In genomic region chr4:54929459-54929858, GRCh38 we compare ENCODE assay signal across 1 cellular context.
TF ChIP-seq lines count a peak whose summit lies in the region.

No MANE protein-coding gene starts in this region.

TF ChIP-seq in WTC11, 78 proteins besides CTCF, POLR2A, EP300 and RAD21 (continued from another document):
- TF ChIP-seq, protein P1, sequence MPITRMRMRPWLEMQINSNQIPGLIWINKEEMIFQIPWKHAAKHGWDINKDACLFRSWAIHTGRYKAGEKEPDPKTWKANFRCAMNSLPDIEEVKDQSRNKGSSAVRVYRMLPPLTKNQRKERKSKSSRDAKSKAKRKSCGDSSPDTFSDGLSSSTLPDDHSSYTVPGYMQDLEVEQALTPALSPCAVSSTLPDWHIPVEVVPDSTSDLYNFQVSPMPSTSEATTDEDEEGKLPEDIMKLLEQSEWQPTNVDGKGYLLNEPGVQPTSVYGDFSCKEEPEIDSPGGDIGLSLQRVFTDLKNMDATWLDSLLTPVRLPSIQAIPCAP (CRISPR knock-in tag; IDR thresholded peaks at IDR 0.05) = no peak
- TF ChIP-seq OVOL2 (CRISPR knock-in tag; IDR thresholded peaks at IDR 0.05; ENCODE audit: borderline replicate concordance) (no peak), ETV6 (CRISPR knock-in tag; IDR thresholded peaks at IDR 0.05) (no peak), ELF4 (CRISPR knock-in tag; IDR thresholded peaks at IDR 0.05; ENCODE audit: low read depth) (no peak), ZNF671 (CRISPR knock-in tag; IDR thresholded peaks at IDR 0.05) (no peak), ZNF423 (CRISPR knock-in tag; IDR thresholded peaks at IDR 0.05) (no peak), ZNF232 (CRISPR knock-in tag; IDR thresholded peaks at IDR 0.05) (no peak), CREB1 (CRISPR knock-in tag; IDR thresholded peaks at IDR 0.05) (no peak), NR2C2 (CRISPR knock-in tag; IDR thresholded peaks at IDR 0.05) (no peak)
- TF ChIP-seq, protein P2, sequence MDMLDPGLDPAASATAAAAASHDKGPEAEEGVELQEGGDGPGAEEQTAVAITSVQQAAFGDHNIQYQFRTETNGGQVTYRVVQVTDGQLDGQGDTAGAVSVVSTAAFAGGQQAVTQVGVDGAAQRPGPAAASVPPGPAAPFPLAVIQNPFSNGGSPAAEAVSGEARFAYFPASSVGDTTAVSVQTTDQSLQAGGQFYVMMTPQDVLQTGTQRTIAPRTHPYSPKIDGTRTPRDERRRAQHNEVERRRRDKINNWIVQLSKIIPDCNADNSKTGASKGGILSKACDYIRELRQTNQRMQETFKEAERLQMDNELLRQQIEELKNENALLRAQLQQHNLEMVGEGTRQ (CRISPR knock-in tag; IDR thresholded peaks at IDR 0.05) = no peak
- TF ChIP-seq, protein P3, sequence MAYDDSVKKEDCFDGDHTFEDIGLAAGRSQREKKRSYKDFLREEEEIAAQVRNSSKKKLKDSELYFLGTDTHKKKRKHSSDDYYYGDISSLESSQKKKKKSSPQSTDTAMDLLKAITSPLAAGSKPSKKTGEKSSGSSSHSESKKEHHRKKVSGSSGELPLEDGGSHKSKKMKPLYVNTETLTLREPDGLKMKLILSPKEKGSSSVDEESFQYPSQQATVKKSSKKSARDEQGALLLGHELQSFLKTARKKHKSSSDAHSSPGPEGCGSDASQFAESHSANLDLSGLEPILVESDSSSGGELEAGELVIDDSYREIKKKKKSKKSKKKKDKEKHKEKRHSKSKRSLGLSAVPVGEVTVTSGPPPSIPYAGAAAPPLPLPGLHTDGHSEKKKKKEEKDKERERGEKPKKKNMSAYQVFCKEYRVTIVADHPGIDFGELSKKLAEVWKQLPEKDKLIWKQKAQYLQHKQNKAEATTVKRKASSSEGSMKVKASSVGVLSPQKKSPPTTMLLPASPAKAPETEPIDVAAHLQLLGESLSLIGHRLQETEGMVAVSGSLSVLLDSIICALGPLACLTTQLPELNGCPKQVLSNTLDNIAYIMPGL (CRISPR knock-in tag; IDR thresholded peaks at IDR 0.05) = no peak
TF ChIP-seq in WTC11: peak in this region for 0.
